In genomic region chr19:2495130-2495641, GRCh38 we compare ENCODE assay signal across 8 cellular contexts. TPM values are rescaled to one million over a fixed set of nuclear protein-coding genes. Genes with fewer than 3 reads are reported as not detected.
DNase-seq lines count a peak whose midpoint lies in the region; ATAC-seq and TF ChIP-seq lines count a peak whose summit lies in the region.

No MANE protein-coding gene starts in this region.

- peak overlapping the region; percentile 54 for H3K9ac ChIP-seq in OCI-LY3 (ENCODE audit: low read length)
- peak overlapping the region; percentile 26 to 48 for H3K9ac ChIP-seq in liver (ENCODE audit: low read depth in 1 of 2, low read length in 2 of 2)

- H3K4me3 ChIP-seq in OCI-LY3 (ENCODE audit: low read length) (peak overlapping the region; percentile 81), coronary artery (peak overlapping the region; percentile 81), liver (ENCODE audit: low read depth in 1 of 3, low read length in 3 of 3) (peak overlapping the region; percentile 15 to 63 (median 52)), thoracic aorta (peak overlapping the region; percentile 73)

- peaks cover 20% of the 10 kb centered on the region for H3K4me1 Mint-ChIP-seq in activated T-cell treated with anti-CD3 and anti-CD28 coated beads, Interleukin-2, amount 50 U/mL, for 24 hours (ENCODE audit: low read depth)

- H3K27ac ChIP-seq in OCI-LY3 (ENCODE audit: low read length) (no peak overlapping the region), coronary artery (peak overlapping the region; percentile 68 to 96), liver (ENCODE audit: low read depth in 1 of 2, low read length in 2 of 2) (peak overlapping the region; percentile 66 to 77), thoracic aorta (peak overlapping the region; percentile 80 to 84)

- peak in 1 of 2 donors; percentile 24 for TF ChIP-seq RAD21 in liver (IDR thresholded peaks at IDR 0.05)

- peak overlapping the region; percentile 88 for H3K4me2 ChIP-seq in OCI-LY3 (ENCODE audit: low read length)

- DNase-seq in activated T-cell treated with anti-CD3 and anti-CD28 coated beads, Interleukin-2, amount 50 U/mL, for 24 hours: peak; percentile 50
- no peak for DNase-seq in activated T-cell treated with anti-CD3 and anti-CD28 coated beads, Interleukin-2, amount 50 U/mL, for 48 hours
- DNase-seq in coronary artery (ENCODE audit: low spot score) (peak; percentile 90), thoracic aorta (ENCODE audit: low spot score) (peak; percentile 66), OCI-M1 (lab: John Stamatoyannopoulos, UW) (no peak)

- no peaks in the 10 kb centered on the region for H3K36me3 ChIP-seq in OCI-LY3 (replicated peaks; ENCODE audit: low read depth, low read length)
- no peaks in the 10 kb centered on the region for H3K36me3 ChIP-seq in liver (ENCODE audit: control insufficient read depth in 4 of 4, insufficient read depth in 3 of 4, low read depth in 1 of 4, low read length in 3 of 4)
- H3K36me3 ChIP-seq in thoracic aorta: no peaks in the 10 kb centered on the region

- H3K4me3 Mint-ChIP-seq in activated T-cell treated with anti-CD3 and anti-CD28 coated beads, Interleukin-2, amount 50 U/mL, for 24 hours: peak overlapping the region; percentile 31

- no peaks in the 10 kb centered on the region for H3K36me3 Mint-ChIP-seq in activated T-cell treated with anti-CD3 and anti-CD28 coated beads, Interleukin-2, amount 50 U/mL, for 24 hours (ENCODE audit: low read depth)

- peaks cover 11% of the 10 kb centered on the region for H3K4me1 ChIP-seq in OCI-LY3 (ENCODE audit: low read length)
- H3K4me1 ChIP-seq in liver (ENCODE audit: control insufficient read depth in 4 of 4, insufficient read depth in 4 of 4, low read length in 3 of 4): peaks cover 14 to 31% (median 22%) of the 10 kb centered on the region in 4 donors
- peaks cover 5 to 25% of the 10 kb centered on the region in 2 donors for H3K4me1 ChIP-seq in thoracic aorta (ENCODE audit: control insufficient read depth in 1 of 2, low read depth in 2 of 2)

- no peaks in the 10 kb centered on the region for H3K9me3 Mint-ChIP-seq in activated T-cell treated with anti-CD3 and anti-CD28 coated beads, Interleukin-2, amount 50 U/mL, for 24 hours

- H3K27ac Mint-ChIP-seq in activated T-cell treated with anti-CD3 and anti-CD28 coated beads, Interleukin-2, amount 50 U/mL, for 24 hours: no peak overlapping the region

- peaks cover 45% of the 10 kb centered on the region for H3K27me3 Mint-ChIP-seq in activated T-cell treated with anti-CD3 and anti-CD28 coated beads, Interleukin-2, amount 50 U/mL, for 24 hours

- peak overlapping the region; percentile 48; the same call in 1 of the 2 replicates for H2AFZ ChIP-seq in OCI-LY3 (ENCODE audit: low read depth, low read length)

- ATAC-seq in thoracic aorta (ENCODE audit: insufficient number of reproducible peaks, low FRiP score, low read depth): peak; percentile 81
- no peak for ATAC-seq in GM18907 (IDR thresholded peaks at IDR 0.05; ENCODE audit: unreplicated experiment)

- H3K27me3 ChIP-seq in OCI-LY3 (ENCODE audit: low read depth, low read length): peaks cover 48% of the 10 kb centered on the region
- no peaks in the 10 kb centered on the region for H3K27me3 ChIP-seq in liver (ENCODE audit: control insufficient read depth in 4 of 4, insufficient read depth in 4 of 4, low read length in 3 of 4)
- no peaks in the 10 kb centered on the region for H3K27me3 ChIP-seq in thoracic aorta (replicated peaks; ENCODE audit: insufficient read depth)

- H3K9me3 ChIP-seq in OCI-LY3 (ENCODE audit: insufficient read depth, low read length) (no peaks in the 10 kb centered on the region), liver (ENCODE audit: control insufficient read depth in 4 of 4, low read length in 3 of 4) (no peaks in the 10 kb centered on the region), thoracic aorta (no peaks in the 10 kb centered on the region)

- TF ChIP-seq CTCF in OCI-LY3 (IDR thresholded peaks at IDR 0.05; ENCODE audit: low read depth, low read length) (no peak), coronary artery (IDR thresholded peaks at IDR 0.05) (no peak), liver (IDR thresholded peaks at IDR 0.05; ENCODE audit: low read depth, low read length, missing input control) (no peak), thoracic aorta (IDR thresholded peaks at IDR 0.05) (no peak)

- WGBS in liver: 1% methylated on average over 26 of the region's 26 CpGs

- no peaks in the 10 kb centered on the region for H3K79me2 ChIP-seq in OCI-LY3 (ENCODE audit: low read length)

- H4K20me1 ChIP-seq in OCI-LY3 (ENCODE audit: insufficient read depth, low read length): no peaks in the 10 kb centered on the region

TF ChIP-seq in liver, 16 proteins besides CTCF, POLR2A, EP300 and RAD21:
- TF ChIP-seq GABPA (IDR thresholded peaks at IDR 0.05 in 1 of 2, conservative IDR thresholded peaks at IDR 0.05 in 1 of 2) (peak in 1 of 2 donors; percentile 7), SP1 (IDR thresholded peaks at IDR 0.05) (peak; percentile 62), HNF4A (conservative IDR thresholded peaks at IDR 0.05) (peak in 1 of 2 donors; percentile 45), MAX (IDR thresholded peaks at IDR 0.05) (no peak), REST (IDR thresholded peaks at IDR 0.05) (no peak)

RNA-seq across cellular contexts. Expression of gene GADD45B, which starts 19.3 kb away (rescaled TPM):
- total RNA-seq in liver (10 to 100 TPM; 11.6 to 81.3 TPM), thoracic aorta (100 to 1,000 TPM; 430 to 498 TPM)
- polyA plus RNA-seq in liver: 10 to 100 TPM; 83.4 to 86.3 TPM

RNA-seq across cellular contexts. Expression of gene LMNB2, which starts 38.4 kb away (rescaled TPM):
- total RNA-seq in liver: 10 to 100 TPM in 1 of 2 donors, 1 to 10 TPM in 1; 5.6 to 38.5 TPM
- 1 to 10 TPM in 1 of 2 donors, under 1 TPM in 1; 0.97 to 6.2 TPM for polyA plus RNA-seq in liver
- 10 to 100 TPM; 23.6 to 43.3 TPM for total RNA-seq in thoracic aorta

Comparison
In these comparisons a context has a peak if more than half of its experiments do, and no peak if none do; other contexts are left out.
1. DNase-seq: peak in activated T-cell treated with anti-CD3 and anti-CD28 coated beads, Interleukin-2, amount 50 U/mL, for 24 hours (single experiment), coronary artery (single experiment) and thoracic aorta (single experiment); none in activated T-cell treated with anti-CD3 and anti-CD28 coated beads, Interleukin-2, amount 50 U/mL, for 48 hours (0 of 2) and OCI-M1 (single experiment).
2. RNA of gene GADD45B, which starts 19.3 kb away (total RNA-seq): 430 to 498 TPM in thoracic aorta; 11.6 to 81.3 TPM in liver; every median in the first group is over 4 times any median in the second.
3. Peak in every context shown above with its lines, with median percentiles within 50 percentile points of each other: H3K4me3 ChIP-seq.